Comparison of ENCODE assay signal across 8 cellular contexts in genomic region chr16:1051446-1051845, GRCh38. TPM values are rescaled to one million over a fixed set of nuclear protein-coding genes. Genes with fewer than 3 reads are reported as not detected.
"Had no signal": no experiment of that assay in that cellular context is flagged by ENCODE, and none has a peak within 500 bp of the region (broad histone marks: within the 10 kb centered on the region; RNA-seq: fewer than 3 reads in every experiment).

No MANE protein-coding gene starts in this region.

- ATAC-seq: HepG2 had no signal

- H3K27ac ChIP-seq: HL-60 had no signal

- FAIRE-seq: HepG2, HTR-8/SVneo had no signal

- DNase-seq: IMR-90, KBM-7, KG1 had no signal

RNA-seq across cellular contexts. Expression of gene SSTR5, which starts 21.1 kb away (rescaled TPM):
- total RNA-seq: HT1080, IMR-90 had no signal
- polyA plus RNA-seq: IgD-negative memory B cell, IMR-90 had no signal

RNA-seq across cellular contexts. Expression of gene C1QTNF8, which starts 44.6 kb away (rescaled TPM):
- total RNA-seq: HT1080, IMR-90 had no signal
- polyA plus RNA-seq: HepG2, IgD-negative memory B cell, IMR-90 had no signal
